Comparison of ENCODE assay signal across 1 cellular context in genomic region chr11:57514538-57515331, GRCh38.
TF ChIP-seq lines count a peak whose summit lies in the region.

No MANE protein-coding gene starts in this region.

TF ChIP-seq in Ishikawa, 13 proteins besides CTCF, POLR2A, EP300 and RAD21 (continued from another document):
- TF ChIP-seq NFIC (IDR thresholded peaks at IDR 0.05) (no peak), CEBPB (IDR thresholded peaks at IDR 0.05) (no peak)
